24 cellular contexts compared by ENCODE assay signal in the genomic region with DNA sequence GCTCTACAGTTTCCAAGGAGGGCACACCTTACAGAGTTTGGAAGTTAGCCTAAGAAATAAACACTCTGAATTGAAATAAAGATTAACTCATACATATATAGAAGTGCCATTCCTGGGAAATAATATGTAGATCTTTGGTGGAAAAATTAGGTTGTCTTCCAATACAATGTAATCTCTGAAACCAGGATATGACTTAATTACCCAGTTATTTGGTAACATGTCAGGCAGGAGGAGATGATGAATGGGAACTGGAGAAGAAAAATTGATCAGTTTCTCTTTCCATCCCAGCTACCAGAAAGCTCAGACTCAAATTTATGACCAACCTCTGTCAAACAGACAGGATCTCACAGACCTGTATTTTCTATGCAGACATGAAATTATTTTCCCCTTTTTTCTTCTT.
"Had no signal": no experiment of that assay in that cellular context is flagged by ENCODE, and none has a peak within 500 bp of the region (broad histone marks: within the 10 kb centered on the region; RNA-seq: fewer than 3 reads in every experiment).

No MANE protein-coding gene starts in this region.

- DNase-seq: activated CD4-positive, alpha-beta T cell treated with anti-CD3 and anti-CD28 coated beads for 48 hours; activated CD4-positive, alpha-beta T cell treated with anti-CD3 and anti-CD28 coated beads, Interleukin-2, amount 50 U/mL, for 48 hours; activated CD8-positive, alpha-beta memory T cell treated with anti-CD3 and anti-CD28 coated beads for 24 hours; activated effector memory CD4-positive, alpha-beta T cell treated with anti-CD3 and anti-CD28 coated beads, Interleukin-2, amount 50 U/mL, for 16 hours; activated naive CD4-positive, alpha-beta T cell treated with anti-CD3 and anti-CD28 coated beads for 36 hours; activated naive CD8-positive, alpha-beta T cell treated with anti-CD3 and anti-CD28 coated beads for 36 hours; adrenal gland; effector CD8-positive, alpha-beta T cell; erythroblast; heart right ventricle; left ventricle myocardium inferior; mesendoderm; natural killer cell; occipital lobe; right cardiac atrium; stimulated activated CD4-positive, alpha-beta T cell treated with anti-CD3 and anti-CD28 coated beads, Interleukin-15, amount 100 ng/mL, for 24 hours; stimulated activated CD4-positive, alpha-beta T cell treated with anti-CD3 and anti-CD28 coated beads, Interleukin-2, amount 100 ng/mL, for 24 hours; stimulated activated naive B cell treated with anti-CD40 and anti-IgM and Interleukin-4, amounts not matched to agents 10 μg/mL and 1 μg/mL and 100 μg/mL, for 72 hours had no signal

- H3K36me3 ChIP-seq: adrenal gland, ascending aorta, heart right ventricle, left ventricle myocardium inferior, neural progenitor cell, tibial nerve had no signal

- H3K27me3 ChIP-seq: adrenal gland, ascending aorta, neural progenitor cell, tibial nerve had no signal

- H3K27ac ChIP-seq: adrenal gland, ascending aorta, heart right ventricle, left ventricle myocardium inferior, neural progenitor cell, parathyroid adenoma, tibial nerve, VCaP had no signal

- H3K4me3 ChIP-seq: adrenal gland, ascending aorta, heart right ventricle, left ventricle myocardium inferior, lung, neural progenitor cell, tibial nerve had no signal
